Comparison of ENCODE assay signal across 18 cellular contexts in the genomic region with DNA sequence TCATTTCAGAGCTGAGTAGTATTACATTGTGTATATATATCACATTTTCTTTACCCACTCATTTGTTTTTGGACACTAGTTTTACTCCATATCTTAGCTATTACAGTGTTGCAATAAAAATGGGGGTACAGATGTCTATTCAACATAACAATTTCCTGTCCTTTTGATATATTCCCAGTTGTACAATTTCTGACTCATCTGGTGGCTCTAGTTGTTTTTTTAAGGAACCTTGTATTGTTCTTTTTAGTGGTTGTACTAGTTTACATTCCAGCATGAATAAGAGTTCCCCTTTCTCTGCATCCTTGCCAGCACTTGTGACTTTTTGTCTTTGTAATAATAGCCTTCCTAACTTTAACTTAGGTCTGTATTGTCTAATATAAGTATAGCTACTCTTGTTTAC.
"Had no signal": no experiment of that assay in that cellular context is flagged by ENCODE, and none has a peak within 500 bp of the region (broad histone marks: within the 10 kb centered on the region; RNA-seq: fewer than 3 reads in every experiment).

No MANE protein-coding gene starts in this region.

- H3K4me3 ChIP-seq: ascending aorta, esophagus muscularis mucosa, lung, tibial nerve, vagina had no signal

- H3K27me3 ChIP-seq: ascending aorta, esophagus muscularis mucosa, tibial nerve, vagina had no signal

- H3K36me3 Mint-ChIP-seq: activated naive CD4-positive, alpha-beta T cell treated with anti-CD3 and anti-CD28 coated beads, Interleukin-2, amount 50 U/mL, for 24 hours had no signal

- H3K4me1 Mint-ChIP-seq: activated naive CD4-positive, alpha-beta T cell treated with anti-CD3 and anti-CD28 coated beads, Interleukin-2, amount 50 U/mL, for 24 hours; nephron progenitor cell had no signal

- H3K27ac Mint-ChIP-seq: activated naive CD4-positive, alpha-beta T cell treated with anti-CD3 and anti-CD28 coated beads, Interleukin-2, amount 50 U/mL, for 24 hours; nephron progenitor cell; stimulated activated naive CD8-positive, alpha-beta T cell treated with anti-CD3 and anti-CD28 coated beads, Interleukin-15, Interleukin-2, amounts not matched to agents 100 ng/mL and 50 ng/mL, for 24 hours had no signal

- H3K4me3 Mint-ChIP-seq: activated naive CD4-positive, alpha-beta T cell treated with anti-CD3 and anti-CD28 coated beads, Interleukin-2, amount 50 U/mL, for 24 hours; nephron progenitor cell; stimulated activated naive CD8-positive, alpha-beta T cell treated with anti-CD3 and anti-CD28 coated beads, Interleukin-15, Interleukin-2, amounts not matched to agents 100 ng/mL and 50 ng/mL, for 24 hours had no signal

- DNase-seq: activated CD4-positive, alpha-beta T cell treated with anti-CD3 and anti-CD28 coated beads, Interleukin-2, amount 50 U/mL, for 4 hours; activated gamma-delta T cell; effector CD8-positive, alpha-beta T cell; hypothalamus; midbrain; nephron progenitor cell; occipital lobe; posterior cingulate gyrus; small intestine; stimulated activated CD4-positive, alpha-beta T cell treated with anti-CD3 and anti-CD28 coated beads, Interleukin-15, amount 100 ng/mL, for 24 hours; stimulated activated CD4-positive, alpha-beta T cell treated with anti-CD3 and anti-CD28 coated beads, Interleukin-2, amount 100 ng/mL, for 48 hours had no signal

- H3K27ac ChIP-seq: ascending aorta, esophagus muscularis mucosa, tibial nerve, vagina had no signal

- H3K27me3 Mint-ChIP-seq: activated naive CD4-positive, alpha-beta T cell treated with anti-CD3 and anti-CD28 coated beads, Interleukin-2, amount 50 U/mL, for 24 hours; stimulated activated naive CD8-positive, alpha-beta T cell treated with anti-CD3 and anti-CD28 coated beads, Interleukin-15, Interleukin-2, amounts not matched to agents 100 ng/mL and 50 ng/mL, for 24 hours had no signal

- H3K4me1 ChIP-seq: ascending aorta, esophagus muscularis mucosa, tibial nerve, vagina had no signal

- H3K36me3 ChIP-seq: ascending aorta, esophagus muscularis mucosa, tibial nerve, vagina had no signal
